In the genomic region with DNA sequence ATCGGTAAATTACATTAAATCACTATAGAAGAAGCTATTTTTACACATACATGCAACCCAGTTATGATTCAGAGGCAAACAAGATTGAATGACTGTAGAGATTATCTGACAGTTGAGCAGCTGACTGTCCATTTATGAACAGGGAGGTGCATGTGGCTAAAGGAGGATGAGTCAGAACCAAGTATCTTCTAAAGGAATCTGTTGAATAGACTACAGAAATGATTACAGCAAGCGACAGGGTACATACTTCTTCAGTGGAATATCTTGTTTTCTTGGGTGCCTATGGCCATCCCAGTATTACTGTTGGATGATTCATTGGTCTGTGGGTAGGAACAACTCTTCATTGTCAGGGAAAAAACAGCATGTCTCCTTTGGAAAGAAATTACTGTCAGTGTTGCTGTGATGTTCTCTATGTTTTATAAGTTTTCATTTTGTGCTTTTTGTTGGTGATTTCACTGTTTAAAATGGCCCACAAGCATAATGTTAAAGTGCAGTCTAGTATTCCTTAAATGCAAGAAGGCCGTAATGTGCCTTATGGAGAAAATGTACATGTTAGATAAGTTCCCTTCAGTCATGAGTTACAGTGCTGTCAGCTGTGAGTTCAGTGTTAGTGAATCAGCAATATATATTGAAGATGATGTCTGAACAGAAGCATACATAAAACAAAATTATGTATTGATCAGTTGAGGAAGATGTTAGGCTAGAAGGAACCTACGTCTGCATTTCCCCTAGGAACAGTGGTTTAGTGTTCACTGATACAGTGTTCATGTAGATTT, we compare ENCODE assay signal across 9 cellular contexts. TPM values are rescaled to one million over a fixed set of nuclear protein-coding genes. Genes with fewer than 3 reads are reported as not detected.
DNase-seq lines count a peak whose midpoint lies in the region; ATAC-seq lines count a peak whose summit lies in the region.
"Had no signal": no experiment of that assay in that cellular context is flagged by ENCODE, and none has a peak within 500 bp of the region (broad histone marks: within the 10 kb centered on the region; RNA-seq: fewer than 3 reads in every experiment).

No MANE protein-coding gene starts in this region.

- DNase-seq in activated T-cell treated with anti-CD3 and anti-CD28 coated beads, Interleukin-2, amount 50 U/mL, for 24 hours: no peak
- no peak for DNase-seq in activated T-cell treated with anti-CD3 and anti-CD28 coated beads, Interleukin-2, amount 50 U/mL, for 1 hour
- DNase-seq in NCI-H460 (ENCODE audit: extremely low read depth, low read depth) (peak; percentile 65), cortex of kidney (lab: John Stamatoyannopoulos, UW) (no peak), NCI-H187 (lab: John Stamatoyannopoulos, UW) (no peak), NCI-H2081 (lab: John Stamatoyannopoulos, UW) (no peak)
- no peak for DNase-seq in effector memory CD8-positive, alpha-beta T cell
- DNase-seq in stimulated activated effector memory CD8-positive, alpha-beta T cell treated with anti-CD3 and anti-CD28 coated beads, Interleukin-12 subunit alpha, Interleukin-12 subunit beta, amount 100 ng/mL, for 72 hours (ENCODE audit: low spot score in 2 of 2): no peak
- DNase-seq: DND-41 had no signal

- no peak for ATAC-seq in effector memory CD8-positive, alpha-beta T cell (replicated peaks)
- ATAC-seq in stimulated activated effector memory CD8-positive, alpha-beta T cell treated with anti-CD3 and anti-CD28 coated beads, Interleukin-12 subunit alpha, Interleukin-12 subunit beta, amount 100 ng/mL, for 72 hours: peak; percentile 96

- H3K9me3 Mint-ChIP-seq in activated T-cell treated with anti-CD3 and anti-CD28 coated beads, Interleukin-2, amount 50 U/mL, for 24 hours: no peaks in the 10 kb centered on the region
- no peaks in the 10 kb centered on the region for H3K9me3 Mint-ChIP-seq in effector memory CD8-positive, alpha-beta T cell
- no peaks in the 10 kb centered on the region for H3K9me3 Mint-ChIP-seq in stimulated activated effector memory CD8-positive, alpha-beta T cell treated with anti-CD3 and anti-CD28 coated beads, Interleukin-12 subunit alpha, Interleukin-12 subunit beta, amount 100 ng/mL, for 72 hours

- peak overlapping the region; percentile 97 for H3K27ac Mint-ChIP-seq in activated T-cell treated with anti-CD3 and anti-CD28 coated beads, Interleukin-2, amount 50 U/mL, for 24 hours
- H3K27ac Mint-ChIP-seq in effector memory CD8-positive, alpha-beta T cell: peak overlapping the region; percentile 1 to 29
- H3K27ac Mint-ChIP-seq in stimulated activated effector memory CD8-positive, alpha-beta T cell treated with anti-CD3 and anti-CD28 coated beads, Interleukin-12 subunit alpha, Interleukin-12 subunit beta, amount 100 ng/mL, for 72 hours: peak overlapping the region; percentile 84

- H3K36me3 Mint-ChIP-seq in activated T-cell treated with anti-CD3 and anti-CD28 coated beads, Interleukin-2, amount 50 U/mL, for 24 hours (ENCODE audit: low read depth): peaks cover 59% of the 10 kb centered on the region
- H3K36me3 Mint-ChIP-seq in effector memory CD8-positive, alpha-beta T cell (ENCODE audit: insufficient read depth): peaks cover 12% of the 10 kb centered on the region
- peaks cover 81% of the 10 kb centered on the region for H3K36me3 Mint-ChIP-seq in stimulated activated effector memory CD8-positive, alpha-beta T cell treated with anti-CD3 and anti-CD28 coated beads, Interleukin-12 subunit alpha, Interleukin-12 subunit beta, amount 100 ng/mL, for 72 hours

- H3K4me3 Mint-ChIP-seq in activated T-cell treated with anti-CD3 and anti-CD28 coated beads, Interleukin-2, amount 50 U/mL, for 24 hours: peak overlapping the region; percentile 47
- H3K4me3 Mint-ChIP-seq in effector memory CD8-positive, alpha-beta T cell: peak overlapping the region in 1 of 2 donors; percentile 27
- peak overlapping the region; percentile 65 for H3K4me3 Mint-ChIP-seq in stimulated activated effector memory CD8-positive, alpha-beta T cell treated with anti-CD3 and anti-CD28 coated beads, Interleukin-12 subunit alpha, Interleukin-12 subunit beta, amount 100 ng/mL, for 72 hours

- H3K4me1 Mint-ChIP-seq in activated T-cell treated with anti-CD3 and anti-CD28 coated beads, Interleukin-2, amount 50 U/mL, for 24 hours (ENCODE audit: low read depth): peaks cover 67% of the 10 kb centered on the region
- peaks cover 33 to 55% of the 10 kb centered on the region in 2 donors for H3K4me1 Mint-ChIP-seq in effector memory CD8-positive, alpha-beta T cell (ENCODE audit: low read depth in 2 of 2)
- peaks cover 54% of the 10 kb centered on the region for H3K4me1 Mint-ChIP-seq in stimulated activated effector memory CD8-positive, alpha-beta T cell treated with anti-CD3 and anti-CD28 coated beads, Interleukin-12 subunit alpha, Interleukin-12 subunit beta, amount 100 ng/mL, for 72 hours

- no peaks in the 10 kb centered on the region for H3K27me3 Mint-ChIP-seq in activated T-cell treated with anti-CD3 and anti-CD28 coated beads, Interleukin-2, amount 50 U/mL, for 24 hours
- H3K27me3 Mint-ChIP-seq in effector memory CD8-positive, alpha-beta T cell: no peaks in the 10 kb centered on the region

RNA-seq across cellular contexts. Expression of a gene that starts 27.0 kb away (rescaled TPM):
- 99.5 and 111 TPM in 2 replicates for total RNA-seq in NCI-H460 (2014; rRNA removed; shearing (Covaris generic))
- polyA plus RNA-seq in NCI-H460 (2014; cell fraction: nucleus; rRNA removed): 76.1 and 87.4 TPM in 2 replicates

RNA-seq across cellular contexts. Expression of a gene that starts 53.8 kb away (rescaled TPM):
- total RNA-seq in NCI-H460 (2014; rRNA removed; shearing (Covaris generic)): 35.0 and 36.8 TPM in 2 replicates
- polyA plus RNA-seq in NCI-H460 (2014; cell fraction: nucleus; rRNA removed): 37.0 and 39.7 TPM in 2 replicates

Comparison
In these comparisons a context has a peak if more than half of its experiments do, and no peak if none do; other contexts are left out.
1. H3K27ac Mint-ChIP-seq: peak in every context shown above with its lines; median percentile 97 in activated T-cell treated with anti-CD3 and anti-CD28 coated beads, Interleukin-2, amount 50 U/mL, for 24 hours; 84 in stimulated activated effector memory CD8-positive, alpha-beta T cell treated with anti-CD3 and anti-CD28 coated beads, Interleukin-12 subunit alpha, Interleukin-12 subunit beta, amount 100 ng/mL, for 72 hours; 15 in effector memory CD8-positive, alpha-beta T cell.